Comparison of ENCODE assay signal across 1 cellular context in the genomic region with DNA sequence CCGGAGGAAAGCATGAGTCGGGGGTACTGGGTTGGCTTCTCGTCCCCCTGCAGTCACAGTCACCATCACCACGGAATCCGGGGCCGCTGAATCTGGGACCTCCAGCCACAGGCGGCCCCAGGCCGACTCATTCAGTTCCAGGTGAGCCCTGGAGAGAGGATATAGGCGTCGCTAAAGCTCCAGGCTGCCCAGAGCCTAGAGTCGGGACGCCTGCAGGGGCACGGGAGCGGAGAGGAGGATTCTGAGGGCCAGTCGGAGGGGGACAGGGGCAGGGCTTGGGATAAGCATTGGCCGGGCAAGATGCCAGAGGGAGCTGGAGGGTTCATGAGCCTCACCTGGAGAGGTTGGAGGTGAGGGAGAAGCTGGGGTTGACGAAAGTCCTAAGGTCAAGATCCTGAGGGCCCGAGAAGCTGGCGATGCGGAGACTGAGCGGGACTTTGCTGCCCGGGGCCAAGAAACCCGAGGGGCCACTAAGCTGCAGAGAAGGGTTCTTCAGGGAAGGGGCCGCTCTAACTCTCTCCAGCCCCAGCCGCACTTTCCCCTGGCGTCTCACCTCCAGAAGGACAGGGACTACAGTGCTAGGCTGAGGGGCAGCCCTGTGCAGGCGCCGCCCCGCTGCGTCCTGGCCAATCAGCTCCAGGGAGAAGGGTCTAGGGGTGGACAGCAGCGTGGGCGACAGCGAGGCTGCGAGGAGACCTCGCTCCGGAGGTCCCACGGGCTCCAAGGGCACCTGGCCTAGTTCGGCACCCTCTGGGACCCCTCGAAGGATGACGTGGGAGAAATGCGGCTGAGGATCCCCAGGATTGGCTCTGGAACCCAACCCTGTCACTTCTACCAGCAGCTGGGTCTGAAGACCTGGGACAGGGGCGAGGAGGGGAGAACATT.
A peak's percentile ranks its signal among the peaks of the same experiment; 100 is the strongest.
TF ChIP-seq lines count a peak whose summit lies in the region.

No MANE protein-coding gene starts in this region.

TF ChIP-seq in HepG2, 621 proteins besides CTCF, POLR2A, EP300 and RAD21 (continued from another document and continues in another):
- TF ChIP-seq, protein P1, sequence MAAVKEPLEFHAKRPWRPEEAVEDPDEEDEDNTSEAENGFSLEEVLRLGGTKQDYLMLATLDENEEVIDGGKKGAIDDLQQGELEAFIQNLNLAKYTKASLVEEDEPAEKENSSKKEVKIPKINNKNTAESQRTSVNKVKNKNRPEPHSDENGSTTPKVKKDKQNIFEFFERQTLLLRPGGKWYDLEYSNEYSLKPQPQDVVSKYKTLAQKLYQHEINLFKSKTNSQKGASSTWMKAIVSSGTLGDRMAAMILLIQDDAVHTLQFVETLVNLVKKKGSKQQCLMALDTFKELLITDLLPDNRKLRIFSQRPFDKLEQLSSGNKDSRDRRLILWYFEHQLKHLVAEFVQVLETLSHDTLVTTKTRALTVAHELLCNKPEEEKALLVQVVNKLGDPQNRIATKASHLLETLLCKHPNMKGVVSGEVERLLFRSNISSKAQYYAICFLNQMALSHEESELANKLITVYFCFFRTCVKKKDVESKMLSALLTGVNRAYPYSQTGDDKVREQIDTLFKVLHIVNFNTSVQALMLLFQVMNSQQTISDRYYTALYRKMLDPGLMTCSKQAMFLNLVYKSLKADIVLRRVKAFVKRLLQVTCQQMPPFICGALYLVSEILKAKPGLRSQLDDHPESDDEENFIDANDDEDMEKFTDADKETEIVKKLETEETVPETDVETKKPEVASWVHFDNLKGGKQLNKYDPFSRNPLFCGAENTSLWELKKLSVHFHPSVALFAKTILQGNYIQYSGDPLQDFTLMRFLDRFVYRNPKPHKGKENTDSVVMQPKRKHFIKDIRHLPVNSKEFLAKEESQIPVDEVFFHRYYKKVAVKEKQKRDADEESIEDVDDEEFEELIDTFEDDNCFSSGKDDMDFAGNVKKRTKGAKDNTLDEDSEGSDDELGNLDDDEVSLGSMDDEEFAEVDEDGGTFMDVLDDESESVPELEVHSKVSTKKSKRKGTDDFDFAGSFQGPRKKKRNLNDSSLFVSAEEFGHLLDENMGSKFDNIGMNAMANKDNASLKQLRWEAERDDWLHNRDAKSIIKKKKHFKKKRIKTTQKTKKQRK (IDR thresholded peaks at IDR 0.05; ENCODE audit: low read length) = no peak
- TF ChIP-seq EED (CRISPR knock-in tag; IDR thresholded peaks at IDR 0.05) = no peak
- TF ChIP-seq IKZF1 (IDR thresholded peaks at IDR 0.05) = no peak
- peak; percentile 86 for TF ChIP-seq SALL1 (CRISPR knock-in tag; IDR thresholded peaks at IDR 0.05)
- TF ChIP-seq, protein P2, sequence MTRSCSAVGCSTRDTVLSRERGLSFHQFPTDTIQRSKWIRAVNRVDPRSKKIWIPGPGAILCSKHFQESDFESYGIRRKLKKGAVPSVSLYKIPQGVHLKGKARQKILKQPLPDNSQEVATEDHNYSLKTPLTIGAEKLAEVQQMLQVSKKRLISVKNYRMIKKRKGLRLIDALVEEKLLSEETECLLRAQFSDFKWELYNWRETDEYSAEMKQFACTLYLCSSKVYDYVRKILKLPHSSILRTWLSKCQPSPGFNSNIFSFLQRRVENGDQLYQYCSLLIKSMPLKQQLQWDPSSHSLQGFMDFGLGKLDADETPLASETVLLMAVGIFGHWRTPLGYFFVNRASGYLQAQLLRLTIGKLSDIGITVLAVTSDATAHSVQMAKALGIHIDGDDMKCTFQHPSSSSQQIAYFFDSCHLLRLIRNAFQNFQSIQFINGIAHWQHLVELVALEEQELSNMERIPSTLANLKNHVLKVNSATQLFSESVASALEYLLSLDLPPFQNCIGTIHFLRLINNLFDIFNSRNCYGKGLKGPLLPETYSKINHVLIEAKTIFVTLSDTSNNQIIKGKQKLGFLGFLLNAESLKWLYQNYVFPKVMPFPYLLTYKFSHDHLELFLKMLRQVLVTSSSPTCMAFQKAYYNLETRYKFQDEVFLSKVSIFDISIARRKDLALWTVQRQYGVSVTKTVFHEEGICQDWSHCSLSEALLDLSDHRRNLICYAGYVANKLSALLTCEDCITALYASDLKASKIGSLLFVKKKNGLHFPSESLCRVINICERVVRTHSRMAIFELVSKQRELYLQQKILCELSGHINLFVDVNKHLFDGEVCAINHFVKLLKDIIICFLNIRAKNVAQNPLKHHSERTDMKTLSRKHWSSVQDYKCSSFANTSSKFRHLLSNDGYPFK (CRISPR knock-in tag; IDR thresholded peaks at IDR 0.05; ENCODE audit: borderline replicate concordance) = peak; percentile 42; the same call in 1 of the 2 replicates
- TF ChIP-seq KLF15 (CRISPR knock-in tag; IDR thresholded peaks at IDR 0.05; ENCODE audit: borderline replicate concordance) = 0 out of 2 replicates have a peak, but pooled peaks have one; percentile 51
- TF ChIP-seq SKI (IDR thresholded peaks at IDR 0.05; ENCODE audit: partially characterized antibody) = no peak
- TF ChIP-seq HDAC2 (CRISPR knock-in tag; IDR thresholded peaks at IDR 0.05) = 0 out of 2 replicates have a peak, but pooled peaks have one; percentile 46
- peak; percentile 74; the same call in 1 of the 2 replicates for TF ChIP-seq GATA4 (IDR thresholded peaks at IDR 0.05; ENCODE audit: borderline replicate concordance, low read depth)
- 0 out of 2 replicates have a peak, but pooled peaks have one; percentile 28 for TF ChIP-seq RNF2 (conservative IDR thresholded peaks at IDR 0.05; ENCODE audit: low read depth)
- 0 out of 2 replicates have a peak, but pooled peaks have one; percentile 12 for TF ChIP-seq ZBTB33 (CRISPR knock-in tag; IDR thresholded peaks at IDR 0.05)
- peak in 1 of 2 experiments; percentile 18; a peak in 1 of 4 replicates for TF ChIP-seq ATF4 (CRISPR knock-in tag; IDR thresholded peaks at IDR 0.05)
- peak; percentile 75 for TF ChIP-seq NFYC (CRISPR knock-in tag; IDR thresholded peaks at IDR 0.05)
- TF ChIP-seq, protein P3, sequence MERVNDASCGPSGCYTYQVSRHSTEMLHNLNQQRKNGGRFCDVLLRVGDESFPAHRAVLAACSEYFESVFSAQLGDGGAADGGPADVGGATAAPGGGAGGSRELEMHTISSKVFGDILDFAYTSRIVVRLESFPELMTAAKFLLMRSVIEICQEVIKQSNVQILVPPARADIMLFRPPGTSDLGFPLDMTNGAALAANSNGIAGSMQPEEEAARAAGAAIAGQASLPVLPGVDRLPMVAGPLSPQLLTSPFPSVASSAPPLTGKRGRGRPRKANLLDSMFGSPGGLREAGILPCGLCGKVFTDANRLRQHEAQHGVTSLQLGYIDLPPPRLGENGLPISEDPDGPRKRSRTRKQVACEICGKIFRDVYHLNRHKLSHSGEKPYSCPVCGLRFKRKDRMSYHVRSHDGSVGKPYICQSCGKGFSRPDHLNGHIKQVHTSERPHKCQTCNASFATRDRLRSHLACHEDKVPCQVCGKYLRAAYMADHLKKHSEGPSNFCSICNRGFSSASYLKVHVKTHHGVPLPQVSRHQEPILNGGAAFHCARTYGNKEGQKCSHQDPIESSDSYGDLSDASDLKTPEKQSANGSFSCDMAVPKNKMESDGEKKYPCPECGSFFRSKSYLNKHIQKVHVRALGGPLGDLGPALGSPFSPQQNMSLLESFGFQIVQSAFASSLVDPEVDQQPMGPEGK (CRISPR knock-in tag; IDR thresholded peaks at IDR 0.05) = no peak
- TF ChIP-seq SALL2 (CRISPR knock-in tag; IDR thresholded peaks at IDR 0.05) = peak; percentile 16; the same call in 1 of the 2 replicates
- TF ChIP-seq, protein P4, sequence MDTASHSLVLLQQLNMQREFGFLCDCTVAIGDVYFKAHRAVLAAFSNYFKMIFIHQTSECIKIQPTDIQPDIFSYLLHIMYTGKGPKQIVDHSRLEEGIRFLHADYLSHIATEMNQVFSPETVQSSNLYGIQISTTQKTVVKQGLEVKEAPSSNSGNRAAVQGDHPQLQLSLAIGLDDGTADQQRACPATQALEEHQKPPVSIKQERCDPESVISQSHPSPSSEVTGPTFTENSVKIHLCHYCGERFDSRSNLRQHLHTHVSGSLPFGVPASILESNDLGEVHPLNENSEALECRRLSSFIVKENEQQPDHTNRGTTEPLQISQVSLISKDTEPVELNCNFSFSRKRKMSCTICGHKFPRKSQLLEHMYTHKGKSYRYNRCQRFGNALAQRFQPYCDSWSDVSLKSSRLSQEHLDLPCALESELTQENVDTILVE (CRISPR knock-in tag; IDR thresholded peaks at IDR 0.05) = no peak
- 0 out of 2 replicates have a peak, but pooled peaks have one; percentile 58 for TF ChIP-seq THAP7 (CRISPR knock-in tag; IDR thresholded peaks at IDR 0.05)
- TF ChIP-seq, protein P5, sequence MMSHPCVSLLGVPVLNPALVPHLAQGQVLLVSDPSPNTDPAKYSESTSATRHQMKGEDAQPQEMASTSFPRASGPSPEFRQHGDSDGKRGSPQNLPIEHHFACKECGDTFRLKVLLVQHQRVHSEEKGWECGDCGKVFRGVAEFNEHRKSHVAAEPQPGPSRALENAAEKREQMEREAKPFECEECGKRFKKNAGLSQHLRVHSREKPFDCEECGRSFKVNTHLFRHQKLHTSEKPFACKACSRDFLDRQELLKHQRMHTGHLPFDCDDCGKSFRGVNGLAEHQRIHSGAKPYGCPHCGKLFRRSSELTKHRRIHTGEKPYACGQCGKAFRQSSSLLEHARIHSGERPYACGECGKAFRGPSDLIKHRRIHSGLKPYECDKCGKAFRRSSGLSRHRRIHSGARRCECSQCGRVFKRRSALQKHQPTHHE (CRISPR knock-in tag; IDR thresholded peaks at IDR 0.05; ENCODE audit: borderline replicate concordance) = peak; percentile 47; the same call in 1 of the 2 replicates
- TF ChIP-seq AHR (CRISPR knock-in tag; IDR thresholded peaks at IDR 0.05) = 0 out of 2 replicates have a peak, but pooled peaks have one; percentile 10
- TF ChIP-seq ZNF781 (CRISPR knock-in tag; IDR thresholded peaks at IDR 0.05; ENCODE audit: borderline replicate concordance, not compliant biosample characterization) = peak; percentile 66
- TF ChIP-seq, protein P6, sequence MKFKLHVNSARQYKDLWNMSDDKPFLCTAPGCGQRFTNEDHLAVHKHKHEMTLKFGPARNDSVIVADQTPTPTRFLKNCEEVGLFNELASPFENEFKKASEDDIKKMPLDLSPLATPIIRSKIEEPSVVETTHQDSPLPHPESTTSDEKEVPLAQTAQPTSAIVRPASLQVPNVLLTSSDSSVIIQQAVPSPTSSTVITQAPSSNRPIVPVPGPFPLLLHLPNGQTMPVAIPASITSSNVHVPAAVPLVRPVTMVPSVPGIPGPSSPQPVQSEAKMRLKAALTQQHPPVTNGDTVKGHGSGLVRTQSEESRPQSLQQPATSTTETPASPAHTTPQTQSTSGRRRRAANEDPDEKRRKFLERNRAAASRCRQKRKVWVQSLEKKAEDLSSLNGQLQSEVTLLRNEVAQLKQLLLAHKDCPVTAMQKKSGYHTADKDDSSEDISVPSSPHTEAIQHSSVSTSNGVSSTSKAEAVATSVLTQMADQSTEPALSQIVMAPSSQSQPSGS (CRISPR knock-in tag; IDR thresholded peaks at IDR 0.05) = no peak
- 0 out of 2 replicates have a peak, but pooled peaks have one; percentile 67 for TF ChIP-seq MED1 (CRISPR knock-in tag; IDR thresholded peaks at IDR 0.05)
- no peak for TF ChIP-seq SP1 (IDR thresholded peaks at IDR 0.05)
- TF ChIP-seq SP1 (CRISPR knock-in tag; IDR thresholded peaks at IDR 0.05) = peak; percentile 49; the same call in 1 of the 2 replicates
- peak; percentile 49; the same call in 1 of the 2 replicates for TF ChIP-seq ZNF691 (CRISPR knock-in tag; IDR thresholded peaks at IDR 0.05; ENCODE audit: borderline replicate concordance, low read depth)
- TF ChIP-seq ZNF883 (CRISPR knock-in tag; IDR thresholded peaks at IDR 0.05; ENCODE audit: not compliant biosample characterization) = peak; percentile 94
- 0 out of 2 replicates have a peak, but pooled peaks have one; percentile 32 for TF ChIP-seq ZNF660 (CRISPR knock-in tag; IDR thresholded peaks at IDR 0.05; ENCODE audit: borderline replicate concordance, low read depth)
- TF ChIP-seq, protein P7, sequence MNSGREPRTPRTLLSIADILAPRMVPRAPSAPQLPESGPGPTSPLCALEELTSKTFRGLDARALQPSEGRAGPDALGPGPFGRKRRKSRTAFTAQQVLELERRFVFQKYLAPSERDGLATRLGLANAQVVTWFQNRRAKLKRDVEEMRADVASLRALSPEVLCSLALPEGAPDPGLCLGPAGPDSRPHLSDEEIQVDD (CRISPR knock-in tag; IDR thresholded peaks at IDR 0.05; ENCODE audit: borderline replicate concordance) = peak; percentile 90; the same call in 1 of the 2 replicates
- TF ChIP-seq ZNF724P (CRISPR knock-in tag; IDR thresholded peaks at IDR 0.05; ENCODE audit: borderline replicate concordance) = 0 out of 2 replicates have a peak, but pooled peaks have one; percentile 15
